8 cellular contexts compared by ENCODE assay signal in the genomic region with DNA sequence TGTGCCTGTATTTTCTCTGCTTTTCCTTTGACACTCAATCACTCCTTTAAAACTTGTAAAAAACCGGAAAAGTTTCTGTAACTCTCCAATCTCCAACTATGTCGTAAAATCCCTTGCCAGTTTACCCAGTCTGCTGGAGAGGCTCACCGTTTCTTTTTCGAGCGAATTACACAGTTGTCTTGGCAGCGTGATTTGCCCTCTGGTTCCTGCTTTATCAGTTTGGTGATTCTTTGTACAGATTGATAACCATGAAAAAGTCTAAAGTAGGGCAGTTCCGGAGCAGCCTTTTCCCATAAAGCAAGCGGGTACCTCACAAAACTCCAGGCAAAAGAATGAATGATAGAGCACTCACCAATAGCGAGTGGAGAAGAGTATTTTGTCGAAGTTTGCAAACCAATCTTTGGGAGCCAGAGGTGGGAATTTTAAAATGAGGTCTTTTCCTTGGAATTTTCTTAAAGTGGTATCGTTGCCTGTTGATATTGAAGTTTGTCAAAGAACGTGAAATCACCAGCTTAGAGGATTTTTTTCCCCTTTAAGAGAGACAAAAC. TPM values are rescaled to one million over a fixed set of nuclear protein-coding genes. Genes with fewer than 3 reads are reported as not detected.
A peak's percentile ranks its signal among the peaks of the same experiment; 100 is the strongest.
DNase-seq lines count a peak whose midpoint lies in the region; ATAC-seq and TF ChIP-seq lines count a peak whose summit lies in the region.

Gene TTC23, minus strand, starts transcription at position 312 of the 548 bp plus-strand sequence. CDS start 20,869 bp downstream, outside the sequence.

- H3K4me1 Mint-ChIP-seq in activated CD4-positive, alpha-beta T cell treated with anti-CD3 and anti-CD28 coated beads, Interleukin-2, amount 10 ng/mL, durations not matched to agents 24 days and 14 days = peaks cover 26% of the 10 kb centered on the region

- intact Hi-C loops in activated CD4-positive, alpha-beta T cell treated with anti-CD3 and anti-CD28 coated beads, Interleukin-2, amount 10 ng/mL, durations not matched to agents 24 days and 14 days (cut with micrococcal nuclease) = no loop called here
- intact Hi-C loops in uterus (cut with DNase I; ENCODE audit: low total_unique reads) = no loop called here

- peak; percentile 48 to 86 for TF ChIP-seq POLR2A in uterus (IDR thresholded peaks at IDR 0.05)

- no peaks in the 10 kb centered on the region for H3K9me3 ChIP-seq in uterus

- H3K9me3 Mint-ChIP-seq in activated CD4-positive, alpha-beta T cell treated with anti-CD3 and anti-CD28 coated beads, Interleukin-2, amount 10 ng/mL, durations not matched to agents 24 days and 14 days = peaks cover 5% of the 10 kb centered on the region

- ATAC-seq in esophagus mucosa = no peak

- peak within 1 kb of the TSS; percentile 90 for H3K27ac ChIP-seq in uterus

- peak within 1 kb of the TSS; percentile 61 to 81 for H3K4me3 ChIP-seq in uterus

- no peak for TF ChIP-seq CTCF in uterus (IDR thresholded peaks at IDR 0.05)

- H3K36me3 ChIP-seq in uterus = no peaks in the 10 kb centered on the region

- H3K27me3 Mint-ChIP-seq in activated CD4-positive, alpha-beta T cell treated with anti-CD3 and anti-CD28 coated beads, Interleukin-2, amount 10 ng/mL, durations not matched to agents 24 days and 14 days = no peaks in the 10 kb centered on the region

- H3K27me3 ChIP-seq in uterus = no peaks in the 10 kb centered on the region

- H3K4me1 ChIP-seq in uterus = no peaks in the 10 kb centered on the region

- in situ Hi-C loops in SK-MEL-5 (cut with HindIII; ENCODE audit: low pct_unique_long_range_greater_than_20kb, low sequenced_read_pairs) = no loop called here

- H3K27ac Mint-ChIP-seq in activated CD4-positive, alpha-beta T cell treated with anti-CD3 and anti-CD28 coated beads, Interleukin-2, amount 10 ng/mL, durations not matched to agents 24 days and 14 days = no peak within 1 kb of the TSS

- H3K36me3 Mint-ChIP-seq in activated CD4-positive, alpha-beta T cell treated with anti-CD3 and anti-CD28 coated beads, Interleukin-2, amount 10 ng/mL, durations not matched to agents 24 days and 14 days (ENCODE audit: low read depth) = peaks cover 4% of the 10 kb centered on the region

- peak within 1 kb of the TSS; percentile 94 for H3K4me3 Mint-ChIP-seq in activated CD4-positive, alpha-beta T cell treated with anti-CD3 and anti-CD28 coated beads, Interleukin-2, amount 10 ng/mL, durations not matched to agents 24 days and 14 days

- peak; percentile 61 for DNase-seq in activated CD4-positive, alpha-beta T cell treated with anti-CD3 and anti-CD28 coated beads, Interleukin-2, amount 10 ng/mL, durations not matched to agents 24 days and 14 days
- no peak for DNase-seq in activated CD4-positive, alpha-beta T cell treated with anti-CD3 and anti-CD28 coated beads for 4 hours
- DNase-seq in SK-MEL-5 (ENCODE audit: low read depth, low spot score) (peak; percentile 93), mucosa of gallbladder (ENCODE audit: low spot score) (peak; percentile 46), uterus (peak in 1 of 2 donors; percentile 36), NCI-H187 (lab: John Stamatoyannopoulos, UW) (no peak), D341Med (ENCODE audit: low spot score) (no peak)

RNA-seq across cellular contexts. Expression of gene TTC23, which starts in this region (rescaled TPM):
- total RNA-seq in activated CD4-positive, alpha-beta T cell treated with anti-CD3 and anti-CD28 coated beads, Interleukin-2, amount 10 ng/mL, durations not matched to agents 24 days and 14 days = 4.7 and 6.0 TPM in 2 replicates
- 14.1 and 16.0 TPM in 2 replicates for total RNA-seq in SK-MEL-5 (2014; rRNA removed; shearing (Covaris generic))
- 12.4 and 18.5 TPM in 2 replicates for polyA plus RNA-seq in SK-MEL-5 (2015; cell fraction: cytosol; rRNA removed)
- polyA plus RNA-seq in SK-MEL-5 (2015; cell fraction: nucleus; rRNA removed) = 26.2 and 44.6 TPM in 2 replicates
- total RNA-seq in esophagus mucosa = 13.9 TPM
- total RNA-seq in mucosa of gallbladder = 29.7 TPM
- 10 to 100 TPM in 3 of 4 donors, 1 to 10 TPM in 1; 10.0 to 54.1 (median 31.0) TPM for total RNA-seq in uterus

Comparison
In these comparisons a context has a peak if more than half of its experiments do, and no peak if none do; other contexts are left out.
1. DNase-seq: peak in activated CD4-positive, alpha-beta T cell treated with anti-CD3 and anti-CD28 coated beads, Interleukin-2, amount 10 ng/mL, durations not matched to agents 24 days and 14 days (single experiment), SK-MEL-5 (single experiment) and mucosa of gallbladder (single experiment); none in activated CD4-positive, alpha-beta T cell treated with anti-CD3 and anti-CD28 coated beads for 4 hours (0 of 2), NCI-H187 (0 of 2) and D341Med (single experiment).